In the genomic region with DNA sequence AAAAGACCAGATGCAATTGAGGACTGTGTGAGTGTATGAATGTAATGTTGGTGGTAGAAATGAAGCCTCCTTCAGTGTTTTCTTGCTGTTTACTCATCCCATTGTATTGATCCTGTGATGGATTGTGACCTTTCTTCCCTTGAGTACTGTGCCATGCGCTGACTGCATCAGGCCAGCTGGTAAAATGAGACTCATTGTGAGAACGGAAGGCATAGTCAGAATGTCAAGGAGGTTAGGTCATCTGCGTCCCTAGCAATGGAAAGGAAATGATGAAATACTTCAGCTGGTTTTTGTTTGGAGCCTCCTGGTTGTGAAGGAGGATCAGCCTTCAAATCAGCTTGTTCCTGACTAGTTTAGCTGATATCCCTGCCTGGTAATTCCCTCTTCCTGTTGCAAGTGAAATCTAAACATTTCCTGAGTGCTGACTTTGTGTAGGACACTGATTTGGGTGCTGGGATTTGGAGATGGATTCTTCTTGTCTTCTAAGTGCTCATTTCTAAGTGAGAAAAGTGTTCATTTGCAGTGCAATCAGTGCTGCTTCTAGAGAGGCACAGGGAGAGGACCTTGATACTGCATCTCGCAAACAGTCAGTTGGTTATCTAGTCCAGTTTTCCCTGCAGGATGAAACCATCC, we compare ENCODE assay signal across 8 cellular contexts. TPM values are rescaled to one million over a fixed set of nuclear protein-coding genes. Genes with fewer than 3 reads are reported as not detected.
DNase-seq lines count a peak whose midpoint lies in the region; ATAC-seq lines count a peak whose summit lies in the region.

No MANE protein-coding gene starts in this region.

- peak overlapping the region; percentile 41 for H3K9ac ChIP-seq in adipocyte (ENCODE audit: low read length)

- H3K36me3 ChIP-seq in adipocyte (ENCODE audit: control insufficient read depth, insufficient read depth, low read length, severe bottlenecking) (no peaks in the 10 kb centered on the region), aorta (ENCODE audit: control insufficient read depth in 1 of 2, insufficient read depth in 2 of 2, low read length in 1 of 2) (no peaks in the 10 kb centered on the region)

- peak; percentile 65 for ATAC-seq in aorta (ENCODE audit: low FRiP score)

- intact Hi-C loops in aorta (cut with DNase I), result no loop called here

- H3K4me3 ChIP-seq in adipocyte (ENCODE audit: low read length) (peak overlapping the region; percentile 30), aorta (ENCODE audit: low read length in 2 of 2) (no peak overlapping the region)

- H3K27me3 ChIP-seq in adipocyte (replicated peaks; ENCODE audit: control insufficient read depth, insufficient read depth, low read length) (no peaks in the 10 kb centered on the region), aorta (ENCODE audit: control insufficient read depth in 1 of 2, insufficient read depth in 2 of 2, low read length in 1 of 2) (no peaks in the 10 kb centered on the region)

- peaks cover 33% of the 10 kb centered on the region for H3K4me1 ChIP-seq in adipocyte (ENCODE audit: control insufficient read depth, insufficient read depth, low read length)
- H3K4me1 ChIP-seq in aorta (ENCODE audit: control insufficient read depth in 1 of 2, insufficient read depth in 2 of 2, low read length in 2 of 2), result peaks cover 0 to 2% of the 10 kb centered on the region in 2 donors

- 28 to 42% methylated on average over 4 of the region's 4 CpGs for WGBS in aorta, 2 donors

- H3K9me3 ChIP-seq in adipocyte (ENCODE audit: control insufficient read depth, low read length) (no peaks in the 10 kb centered on the region), aorta (ENCODE audit: control insufficient read depth, low read length) (no peaks in the 10 kb centered on the region)

- DNase-seq in NCI-H1105 (lab: John Stamatoyannopoulos, UW) (peak; percentile 21), NCI-H1105 treated with DMSO at 0.1 percent for 48 hours (lab: John Stamatoyannopoulos, UW) (no peak), NCI-H226 (peak; percentile 95), adipocyte (ENCODE audit: low read depth) (peak; percentile 95), left kidney (ENCODE audit: low read depth, low spot score) (peak; percentile 58), aorta (peak in 1 of 2 donors; percentile 58), SKM-1 treated with dmso at 0.1 percent for 144 hours (lab: John Stamatoyannopoulos, UW; ENCODE audit: unreplicated experiment) (no peak), activated gamma-delta T cell (lab: John Stamatoyannopoulos, UW) (no peak)

- no peak overlapping the region for H3K27ac ChIP-seq in aorta (ENCODE audit: low read depth in 1 of 2, low read length in 2 of 2)

RNA-seq across cellular contexts. Expression of a gene that starts 35.5 kb away (rescaled TPM):
- total RNA-seq in aorta, result 1 to 10 TPM; 3.7 to 5.8 TPM
- polyA plus RNA-seq in aorta, result 1 to 10 TPM in 1 of 2 donors, under 1 TPM in 1; 0.54 to 2.3 TPM

Comparison
In these comparisons a context has a peak if more than half of its experiments do, and no peak if none do; other contexts are left out.
1. DNase-seq: peak in NCI-H1105 (single experiment), NCI-H226 (single experiment), adipocyte (single experiment) and left kidney (single experiment); none in NCI-H1105 treated with DMSO at 0.1 percent for 48 hours (single experiment), SKM-1 treated with dmso at 0.1 percent for 144 hours (single experiment) and activated gamma-delta T cell (single experiment).